In the genomic region with DNA sequence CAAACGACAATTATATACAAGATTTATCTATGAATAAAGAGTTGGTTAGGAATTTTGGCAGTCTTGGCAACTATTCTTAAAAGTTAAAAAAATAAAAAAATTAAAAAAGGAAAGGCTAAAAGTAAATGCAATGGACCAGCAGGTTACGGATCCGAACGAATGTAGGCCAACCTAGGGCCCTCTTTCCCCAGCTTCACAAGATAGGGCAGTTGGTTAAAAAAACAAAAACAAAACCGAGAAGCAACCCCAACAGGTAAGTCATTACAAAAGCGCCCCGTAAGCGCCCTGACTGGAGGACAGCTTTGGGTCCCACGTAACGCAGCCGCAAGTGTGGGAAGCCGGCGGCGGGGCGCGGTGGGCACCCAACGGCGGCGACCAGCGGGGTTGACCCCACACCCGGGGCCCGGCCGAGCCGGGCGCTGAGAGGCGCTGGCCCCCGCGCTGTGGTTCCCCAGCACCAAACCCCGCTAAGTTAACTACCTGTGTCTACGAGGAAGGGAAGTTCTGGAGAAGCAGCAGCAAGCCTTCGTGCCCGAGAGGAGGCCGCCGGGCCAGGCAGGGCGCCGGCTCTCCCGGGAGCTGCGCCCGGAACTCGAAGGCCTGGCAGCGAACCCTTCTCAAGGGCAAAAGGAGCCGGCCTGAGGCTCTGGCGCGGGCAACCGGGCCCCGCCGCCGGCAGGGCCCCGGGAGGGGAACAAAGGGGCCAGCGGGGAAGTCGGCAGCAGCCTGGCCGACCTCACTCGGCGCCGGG, we compare ENCODE assay signal across 8 cellular contexts. TPM values are rescaled to one million over a fixed set of nuclear protein-coding genes. Genes with fewer than 3 reads are reported as not detected.
DNase-seq lines count a peak whose midpoint lies in the region; ATAC-seq and TF ChIP-seq lines count a peak whose summit lies in the region.

No MANE protein-coding gene starts in this region.

- no peaks in the 10 kb centered on the region for H3K9me3 ChIP-seq in HUES6 (ENCODE audit: control insufficient read depth, insufficient read depth, low read depth, low read length)

- peak; percentile 19 for ATAC-seq in GM21360 (IDR thresholded peaks at IDR 0.05; ENCODE audit: unreplicated experiment)
- ATAC-seq in activated CD4-positive, CD25-positive, alpha-beta regulatory T cell treated with anti-CD3 and anti-CD28 coated beads, Interleukin-2, amount 50 U/mL, for 24 hours = peak; percentile 11 to 21

- H3K27ac ChIP-seq in HUES6 (ENCODE audit: low read depth, low read length) = peak overlapping the region; percentile 99

- intact Hi-C loops in lower leg skin (cut with DNase I; ENCODE audit: low total_unique reads) = no loop called here

- H3K9ac ChIP-seq in HUES6 (ENCODE audit: low read length) = peak overlapping the region; percentile 99

- H3K4me3 ChIP-seq in HUES6 (ENCODE audit: low read depth, low read length) = peak overlapping the region; percentile 72
- H3K4me3 ChIP-seq in lower leg skin (ENCODE audit: low read depth, poor library complexity, severe bottlenecking) = peak overlapping the region; percentile 72

- TF ChIP-seq POLR2A in lower leg skin (IDR thresholded peaks at IDR 0.05) = no peak

- DNase-seq in DMS53 treated with DMSO at 0.1 percent for 48 hours (lab: John Stamatoyannopoulos, UW; ENCODE audit: unreplicated experiment) = peak; percentile 5
- peak; percentile 29 for DNase-seq in cerebellum (ENCODE audit: low spot score)
- peak in 1 of 2 donors; percentile 87 for DNase-seq in lower leg skin (ENCODE audit: low spot score in 2 of 2)
- DNase-seq in stimulated activated CD8-positive, alpha-beta memory T cell treated with anti-CD3 and anti-CD28 coated beads, Interleukin-12 subunit alpha, Interleukin-12 subunit beta, amount 100 ng/mL, for 24 hours (ENCODE audit: extremely low read depth) = peak; percentile 27
- no peak for DNase-seq in NCI-H226

- TF ChIP-seq CTCF in lower leg skin (IDR thresholded peaks at IDR 0.05) = no peak

- WGBS in lower leg skin, 2 donors = 0% methylated on average over 24 to 54 of the region's 55 CpGs

- H3K36me3 ChIP-seq in HUES6 (ENCODE audit: control insufficient read depth, insufficient read depth, low read length) = peaks cover 18% of the 10 kb centered on the region

- peaks cover 12% of the 10 kb centered on the region; the same call in 1 of the 2 replicates for H3K4me1 ChIP-seq in HUES6 (ENCODE audit: control insufficient read depth, insufficient read depth, low read length)

- no peaks in the 10 kb centered on the region for H3K27me3 ChIP-seq in HUES6 (ENCODE audit: control insufficient read depth, insufficient read depth, low read length)

RNA-seq across cellular contexts. Expression of a gene that starts 0.9 kb away (rescaled TPM):
- total RNA-seq in cerebellum = 290 TPM
- 100 to 1,000 TPM; 188 to 251 (median 201) TPM for total RNA-seq in lower leg skin
